In genomic region chr12:47775100-47775911, GRCh38 we compare ENCODE assay signal across 1 cellular context.
TF ChIP-seq lines count a peak whose summit lies in the region.

No MANE protein-coding gene starts in this region.

TF ChIP-seq in K562, 482 proteins besides CTCF, POLR2A, EP300 and RAD21 (continued from another document and continues in another):
- TF ChIP-seq HOMEZ (CRISPR knock-in tag; IDR thresholded peaks at IDR 0.05) = no peak
- 0 out of 2 replicates have a peak, but pooled peaks have one; percentile 36 for TF ChIP-seq BRD4 (IDR thresholded peaks at IDR 0.05)
- 0 out of 2 replicates have a peak, but pooled peaks have one; percentile 52 for TF ChIP-seq TOE1 (IDR thresholded peaks at IDR 0.05; ENCODE audit: borderline replicate concordance)
- TF ChIP-seq TOE1 (CRISPR knock-in tag; IDR thresholded peaks at IDR 0.05; ENCODE audit: borderline replicate concordance, low read depth) = peak; percentile 61; the same call in 1 of the 2 replicates
- TF ChIP-seq KDM4B (IDR thresholded peaks at IDR 0.05; ENCODE audit: borderline replicate concordance in 2 of 2, low read depth in 1 of 2) = no peak
- peak; percentile 51; the same call in 1 of the 2 replicates for TF ChIP-seq EHMT2 (IDR thresholded peaks at IDR 0.05)
- peak; percentile 80 for TF ChIP-seq DMBX1 (CRISPR knock-in tag; IDR thresholded peaks at IDR 0.05; ENCODE audit: borderline replicate concordance)
- TF ChIP-seq FOXM1 (IDR thresholded peaks at IDR 0.05; ENCODE audit: low read depth) = no peak
- TF ChIP-seq FOXM1 (CRISPR knock-in tag; IDR thresholded peaks at IDR 0.05; ENCODE audit: low read depth) = no peak
- no peak for TF ChIP-seq CBFB (CRISPR knock-in tag; IDR thresholded peaks at IDR 0.05)
- no peak for TF ChIP-seq SMC3 (conservative IDR thresholded peaks at IDR 0.05; ENCODE audit: insufficient read depth, low read depth, low read length)
- TF ChIP-seq MCM7 (IDR thresholded peaks at IDR 0.05) = no peak
- no peak for TF ChIP-seq U2AF2 (optimal IDR thresholded peaks at IDR 0.05; ENCODE audit: low read depth, low read length)
- no peak for TF ChIP-seq PYGO2 (tag; IDR thresholded peaks at IDR 0.05)
- TF ChIP-seq CHD2 (IDR thresholded peaks at IDR 0.05; ENCODE audit: low read depth, low read length) = no peak
- TF ChIP-seq ADNP (tag; IDR thresholded peaks at IDR 0.05) = no peak
- peak; percentile 46; the same call in 1 of the 2 replicates for TF ChIP-seq MGA (IDR thresholded peaks at IDR 0.05)
- TF ChIP-seq CGGBP1 (CRISPR knock-in tag; IDR thresholded peaks at IDR 0.05) = no peak
- no peak for TF ChIP-seq RBM17 (IDR thresholded peaks at IDR 0.05; ENCODE audit: borderline replicate concordance, low read depth, low read length)
- no peak for TF ChIP-seq HMGXB4 (CRISPR knock-in tag; IDR thresholded peaks at IDR 0.05)
- no peak for TF ChIP-seq E2F4 (CRISPR knock-in tag; IDR thresholded peaks at IDR 0.05; ENCODE audit: low read depth)
- no peak for TF ChIP-seq ZNF551 (CRISPR knock-in tag; IDR thresholded peaks at IDR 0.05)
- no peak for TF ChIP-seq ZBTB5 (IDR thresholded peaks at IDR 0.05)
- TF ChIP-seq NUFIP1 (IDR thresholded peaks at IDR 0.05; ENCODE audit: partially characterized antibody) = no peak
- TF ChIP-seq KLF10 (CRISPR knock-in tag; IDR thresholded peaks at IDR 0.05) = no peak
- no peak for TF ChIP-seq ZNF274 (IDR thresholded peaks at IDR 0.05; ENCODE audit: borderline replicate concordance, low read depth, low read length)
- TF ChIP-seq TAF1 (IDR thresholded peaks at IDR 0.05; ENCODE audit: control insufficient read depth, extremely low read depth, insufficient read depth, low read length, severe bottlenecking) = no peak
- no peak for TF ChIP-seq RCOR1 (IDR thresholded peaks at IDR 0.05; ENCODE audit: borderline replicate concordance in 1 of 2, low read depth in 2 of 2, low read length in 2 of 2)
- TF ChIP-seq MNT (conservative IDR thresholded peaks at IDR 0.05) = peak; percentile 67 to 84; a peak in 3 of 4 replicates
- no peak for TF ChIP-seq DEAF1 (CRISPR knock-in tag; IDR thresholded peaks at IDR 0.05)
- no peak for TF ChIP-seq ZC3H4 (CRISPR knock-in tag; IDR thresholded peaks at IDR 0.05; ENCODE audit: borderline replicate concordance)
- no peak for TF ChIP-seq XRCC5 (IDR thresholded peaks at IDR 0.05; ENCODE audit: low read depth, low read length)
- TF ChIP-seq PML (IDR thresholded peaks at IDR 0.05; ENCODE audit: low read length) = 0 out of 2 replicates have a peak, but pooled peaks have one; percentile 35
- TF ChIP-seq DNMT1 (IDR thresholded peaks at IDR 0.05) = no peak
- TF ChIP-seq TBL1XR1 (IDR thresholded peaks at IDR 0.05; ENCODE audit: low read length in 2 of 2) = no peak
- 0 out of 2 replicates have a peak, but pooled peaks have one; percentile 40 for TF ChIP-seq ZFP30 (CRISPR knock-in tag; IDR thresholded peaks at IDR 0.05; ENCODE audit: borderline replicate concordance)
- TF ChIP-seq NCOA2 (IDR thresholded peaks at IDR 0.05; ENCODE audit: partially characterized antibody in 2 of 2) = no peak
